Comparison of ENCODE assay signal across 25 cellular contexts in the genomic region with DNA sequence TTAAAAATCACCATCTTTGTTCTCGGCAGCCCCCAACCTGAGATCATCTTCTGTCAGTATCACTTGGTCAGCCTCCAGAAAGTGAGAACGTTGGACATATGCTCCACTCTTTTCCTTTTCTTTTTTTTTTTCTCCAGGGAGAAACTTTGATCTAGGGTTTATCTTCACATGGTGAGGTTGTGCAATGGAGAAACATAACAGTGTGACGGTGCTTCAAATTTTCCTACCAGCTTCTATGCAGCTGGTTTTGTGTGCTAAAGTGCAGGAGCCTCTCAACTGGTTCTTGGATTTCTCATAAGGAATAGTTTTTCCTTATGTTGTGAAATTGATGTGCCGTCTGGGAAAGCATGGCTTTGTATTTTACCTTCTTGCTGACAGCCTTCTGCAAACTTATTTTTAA.
DNase-seq lines count a peak whose midpoint lies in the region; ATAC-seq, FAIRE-seq and TF ChIP-seq lines count a peak whose summit lies in the region.
"Had no signal": no experiment of that assay in that cellular context is flagged by ENCODE, and none has a peak within 500 bp of the region (broad histone marks: within the 10 kb centered on the region; RNA-seq: fewer than 3 reads in every experiment).

No MANE protein-coding gene starts in this region.

- in situ Hi-C loops in K562 (cut with MboI): no loop called here

- H3K27ac ChIP-seq in K562 (ENCODE audit: extremely low read depth, low read depth, low read length) (no peak overlapping the region), right lobe of liver (no peak overlapping the region), breast epithelium (no peak overlapping the region)
- H3K27ac ChIP-seq: A549; BLaER1 treated with 17β-estradiol and CSF1 and Interleukin-3, amounts not matched to agents 10 nM and 100 nM; GM23248 had no signal

- H3K4me1 ChIP-seq in K562 (replicated peaks in 1 of 2; ENCODE audit: control insufficient read depth in 2 of 2, insufficient read depth in 2 of 2, low read length in 2 of 2) (peaks cover 0 to 10% of the 10 kb centered on the region in 2 experiments; a peak in 2 of 5 replicates), right lobe of liver (no peaks in the 10 kb centered on the region), breast epithelium (no peaks in the 10 kb centered on the region)
- H3K4me1 ChIP-seq: A549; BLaER1 treated with 17β-estradiol and CSF1 and Interleukin-3, amounts not matched to agents 10 nM and 100 nM had no signal

- TF ChIP-seq EP300 in K562 (IDR thresholded peaks at IDR 0.05; ENCODE audit: low read length): no peak

- TF ChIP-seq RAD21 in K562 (CRISPR knock-in tag; conservative IDR thresholded peaks at IDR 0.05 in 1 of 2, IDR thresholded peaks at IDR 0.05 in 1 of 2): no peak

- H3K27me3 ChIP-seq in K562 (ENCODE audit: control insufficient read depth in 2 of 2, insufficient read depth in 2 of 2, low read length in 2 of 2): no peaks in the 10 kb centered on the region
- no peaks in the 10 kb centered on the region for H3K27me3 ChIP-seq in right lobe of liver
- H3K27me3 ChIP-seq in breast epithelium: no peaks in the 10 kb centered on the region
- H3K27me3 ChIP-seq: BLaER1 treated with 17β-estradiol and CSF1 and Interleukin-3, amounts not matched to agents 10 nM and 100 nM; MG63 had no signal

- no peaks in the 10 kb centered on the region for H3K9me1 ChIP-seq in K562 (ENCODE audit: control insufficient read depth, insufficient read depth, low read length)

- H3K36me3 ChIP-seq in K562 (ENCODE audit: control insufficient read depth, insufficient read depth, low read length): no peaks in the 10 kb centered on the region
- H3K36me3 ChIP-seq in right lobe of liver: no peaks in the 10 kb centered on the region
- no peaks in the 10 kb centered on the region for H3K36me3 ChIP-seq in breast epithelium
- H3K36me3 ChIP-seq: BLaER1 treated with 17β-estradiol and CSF1 and Interleukin-3, amounts not matched to agents 10 nM and 100 nM; MG63 had no signal

- no peaks in the 10 kb centered on the region for H3K9me3 ChIP-seq in K562 (replicated peaks; ENCODE audit: control insufficient read depth, insufficient read depth, low read depth, low read length)
- H3K9me3 ChIP-seq in right lobe of liver: no peaks in the 10 kb centered on the region
- no peaks in the 10 kb centered on the region for H3K9me3 ChIP-seq in breast epithelium
- H3K9me3 ChIP-seq: A549; BLaER1 treated with 17β-estradiol and CSF1 and Interleukin-3, amounts not matched to agents 10 nM and 100 nM; MG63 had no signal

- no peaks in the 10 kb centered on the region for H3K27me3 Mint-ChIP-seq in type B pancreatic cell
- H3K27me3 Mint-ChIP-seq: CD4-positive, alpha-beta T cell had no signal

- BruUV-seq in K562 (replicated peaks; lab: Mats Ljungman, UMichigan): no TSS peak

- POLR2A ChIA-PET in K562 (lab: Yijun Ruan, JAX): interaction anchor here (1.0 kb wide), 1 partner anchor 9 kb away, joined by 3 read pairs; no protein-coding TSS in a partner anchor

- DNase-seq in NCI-H2227 treated with DMSO at 0.1 percent for 48 hours (lab: John Stamatoyannopoulos, UW): peak; percentile 89
- no peak for DNase-seq in K562 (ENCODE audit: extremely low read depth in 1 of 4, low spot score in 3 of 4)
- no peak for DNase-seq in right lobe of liver
- no peak for DNase-seq in type B pancreatic cell (ENCODE audit: extremely low spot score, unreplicated experiment)
- no peak for DNase-seq in breast epithelium (ENCODE audit: low spot score in 2 of 2)
- no peak for DNase-seq in iPS-NIHi7 (ENCODE audit: extremely low spot score)
- DNase-seq: AML-193; CD4-positive, alpha-beta T cell; COR-L47; DMS53; GM23248; H9; KG1; MG63; NCI-H1105 treated with DMSO at 0.1 percent for 48 hours; NCI-H146; NCI-H1930; NCI-H2107; NCI-H526 treated with DMSO at 0.1 percent for 48 hours; SHP77 treated with DMSO at 0.1 percent for 48 hours had no signal

- H3K4me1 Mint-ChIP-seq in type B pancreatic cell (ENCODE audit: unreplicated experiment): no peaks in the 10 kb centered on the region
- H3K4me1 Mint-ChIP-seq: H9 had no signal

- CTCF ChIA-PET in K562 (lab: Yijun Ruan, JAX; ENCODE audit: low intra/inter-chr PET ratio): no interaction called here

- peak overlapping the region; percentile 42 for H3K4me3 Mint-ChIP-seq in type B pancreatic cell
- H3K4me3 Mint-ChIP-seq: CD4-positive, alpha-beta T cell; H9 had no signal

- H3K79me2 ChIP-seq in K562 (ENCODE audit: control insufficient read depth, insufficient read depth, low read length): no peaks in the 10 kb centered on the region

- no peak for TF ChIP-seq CTCF in K562 (IDR thresholded peaks at IDR 0.05 in 2 of 3, conservative IDR thresholded peaks at IDR 0.05 in 1 of 3; ENCODE audit: insufficient read depth in 2 of 3, low read depth in 1 of 3, low read length in 3 of 3)
- TF ChIP-seq CTCF in right lobe of liver (IDR thresholded peaks at IDR 0.05): no peak
- TF ChIP-seq CTCF in type B pancreatic cell (conservative IDR thresholded peaks at IDR 0.05): no peak
- TF ChIP-seq CTCF in breast epithelium (IDR thresholded peaks at IDR 0.05): no peak

- TF ChIP-seq POLR2A in K562 (conservative IDR thresholded peaks at IDR 0.05): no peak
- no peak for TF ChIP-seq POLR2A in right lobe of liver (IDR thresholded peaks at IDR 0.05)
- TF ChIP-seq POLR2A in breast epithelium (IDR thresholded peaks at IDR 0.05): no peak

- FAIRE-seq in K562 (lab: Jason Lieb, UNC): no peak
- FAIRE-seq: A549, GM18507 had no signal

- no peak overlapping the region for H3K9ac ChIP-seq in K562 (ENCODE audit: insufficient read depth in 1 of 2, low read depth in 2 of 2, low read length in 2 of 2)
- H3K9ac ChIP-seq: BLaER1 treated with 17β-estradiol and CSF1 and Interleukin-3, amounts not matched to agents 10 nM and 100 nM; GM23248 had no signal

- H3K9me3 Mint-ChIP-seq in type B pancreatic cell: no peaks in the 10 kb centered on the region
- H3K9me3 Mint-ChIP-seq: CD4-positive, alpha-beta T cell had no signal

- no peak; the same call in 2 of the 3 replicates for ATAC-seq in K562
- peak; percentile 49 to 84 (median 72) for ATAC-seq in right lobe of liver
- ATAC-seq in activated CD4-positive, CD25-positive, alpha-beta regulatory T cell treated with anti-CD3 and anti-CD28 coated beads, Interleukin-2, amount 50 U/mL, for 24 hours: no peak
- ATAC-seq: A549, Panc1 had no signal

- peak overlapping the region; percentile 71 for H2AFZ ChIP-seq in K562 (ENCODE audit: low read depth, low read length)
- H2AFZ ChIP-seq: GM23248 had no signal

- no peak overlapping the region for H3K27ac Mint-ChIP-seq in type B pancreatic cell
- H3K27ac Mint-ChIP-seq: CD4-positive, alpha-beta T cell; H9 had no signal

- no peaks in the 10 kb centered on the region for H3K36me3 Mint-ChIP-seq in type B pancreatic cell

- intact Hi-C loops in K562 (cut with micrococcal nuclease) (no loop called here), right lobe of liver (cut with DNase I) (no loop called here), breast epithelium (cut with DNase I; ENCODE audit: low total_unique reads) (no loop called here)

- H4K20me1 ChIP-seq in K562 (replicated peaks; ENCODE audit: control insufficient read depth, insufficient read depth, low read length): no peaks in the 10 kb centered on the region
- H4K20me1 ChIP-seq: BLaER1 treated with 17β-estradiol and CSF1 and Interleukin-3, amounts not matched to agents 10 nM and 100 nM had no signal

- no peak overlapping the region for H3K4me3 ChIP-seq in K562
- H3K4me3 ChIP-seq in right lobe of liver: no peak overlapping the region
- no peak overlapping the region for H3K4me3 ChIP-seq in breast epithelium
- H3K4me3 ChIP-seq: A549; BLaER1 treated with 17β-estradiol and CSF1 and Interleukin-3, amounts not matched to agents 10 nM and 100 nM; GM23248; MG63 had no signal

- WGBS in K562 (ENCODE audit: insufficient coverage, low coverage, missing lambda C conversion rate): 50% methylated on average over 4 of the region's 4 CpGs
- 45% methylated on average over 4 of the region's 4 CpGs for WGBS in right lobe of liver (ENCODE audit: insufficient coverage, low coverage, low lambda C conversion rate, missing lambda C conversion rate)

- H3K4me2 ChIP-seq in K562 (ENCODE audit: insufficient read depth, low read length): no peak overlapping the region
- H3K4me2 ChIP-seq: A549; BLaER1 treated with 17β-estradiol and CSF1 and Interleukin-3, amounts not matched to agents 10 nM and 100 nM had no signal

TF ChIP-seq in K562, 482 proteins besides CTCF, POLR2A, EP300 and RAD21:
- no peak for TF ChIP-seq CEBPG (CRISPR knock-in tag; IDR thresholded peaks at IDR 0.05)
- 0 out of 4 replicates have a peak, but pooled peaks of 1 of the 2 experiments have one; percentile 15 for TF ChIP-seq CEBPG (tag; conservative IDR thresholded peaks at IDR 0.05 in 1 of 2, IDR thresholded peaks at IDR 0.05 in 1 of 2)
- TF ChIP-seq CEBPB (tag; IDR thresholded peaks at IDR 0.05): peak; percentile 76; the same call in 1 of the 2 replicates
- no peak for TF ChIP-seq TAF9B (IDR thresholded peaks at IDR 0.05; ENCODE audit: partially characterized antibody)
- TF ChIP-seq ZNF239 (CRISPR knock-in tag; IDR thresholded peaks at IDR 0.05): no peak

Comparison
In these comparisons a context has a peak if more than half of its experiments do, and no peak if none do; other contexts are left out.
1. ATAC-seq: peak in right lobe of liver (4 of 4); none in K562 (single experiment) and activated CD4-positive, CD25-positive, alpha-beta regulatory T cell treated with anti-CD3 and anti-CD28 coated beads, Interleukin-2, amount 50 U/mL, for 24 hours (0 of 2).